30 cellular contexts compared by ENCODE assay signal in genomic region chr16:83859265-83859664, GRCh38.
"Had no signal": no experiment of that assay in that cellular context is flagged by ENCODE, and none has a peak within 500 bp of the region (broad histone marks: within the 10 kb centered on the region; RNA-seq: fewer than 3 reads in every experiment).

No MANE protein-coding gene starts in this region.

- ATAC-seq: activated T-cell treated with anti-CD3 and anti-CD28 coated beads, Interleukin-2, amount 50 U/mL, for 4 hours; activated T-helper 17 cell treated with anti-CD3 and anti-CD28 coated beads, Interleukin-2, amount 50 U/mL, for 72 hours; effector memory CD8-positive, alpha-beta T cell; gastroesophageal sphincter; heart right ventricle had no signal

- H3K4me3 ChIP-seq: esophagus muscularis mucosa, gastroesophageal sphincter, heart right ventricle, hepatocyte had no signal

- H3K27ac ChIP-seq: brain microvascular endothelial cell, esophagus muscularis mucosa, gastroesophageal sphincter, heart right ventricle, hepatocyte had no signal

- H2AFZ ChIP-seq: hepatocyte had no signal

- H3K36me3 ChIP-seq: brain microvascular endothelial cell, esophagus muscularis mucosa, gastroesophageal sphincter, heart right ventricle had no signal

- H3K79me2 ChIP-seq: hepatocyte had no signal

- DNase-seq: activated CD4-positive, alpha-beta memory T cell treated with anti-CD3 and anti-CD28 coated beads, Interleukin-2, amount 10 ng/mL, durations not matched to agents 7 days and 5 days; activated CD4-positive, alpha-beta T cell treated with anti-CD3 and anti-CD28 coated beads for 1 hour; activated CD4-positive, alpha-beta T cell treated with anti-CD3 and anti-CD28 coated beads for 4 hours; activated CD4-positive, alpha-beta T cell treated with anti-CD3 and anti-CD28 coated beads, Interleukin-2, amount 10 ng/mL, durations not matched to agents 7 days and 5 days; activated CD4-positive, alpha-beta T cell treated with anti-CD3 and anti-CD28 coated beads, Interleukin-2, amount 50 U/mL, for 4 hours; activated CD8-positive, alpha-beta memory T cell treated with anti-CD3 and anti-CD28 coated beads, Interleukin-2, amount 50 U/mL, for 48 hours; activated effector memory CD4-positive, alpha-beta T cell treated with Interleukin-2 at 50 U/mL for 16 hours; activated gamma-delta T cell treated with Interleukin-2 at 50 U/mL for 16 hours; activated naive CD4-positive, alpha-beta T cell treated with anti-CD3 and anti-CD28 coated beads, Interleukin-2, amount 50 U/mL, for 16 hours; activated naive CD4-positive, alpha-beta T cell treated with Interleukin-2 at 50 U/mL for 16 hours; activated T-cell treated with anti-CD3 and anti-CD28 coated beads, Interleukin-2, amount 50 U/mL, for 4 hours; amniotic stem cell; anterior cingulate cortex; brain microvascular endothelial cell; caudate nucleus; cortex of kidney; dermis blood vessel endothelial cell; effector CD4-positive, alpha-beta T cell; effector memory CD8-positive, alpha-beta T cell; erythroblast; foreskin melanocyte; heart right ventricle; T-helper 2 cell had no signal

- H3K4me1 ChIP-seq: esophagus muscularis mucosa, gastroesophageal sphincter, heart right ventricle had no signal

- H3K4me2 ChIP-seq: hepatocyte had no signal

- FAIRE-seq: astrocyte, bronchial epithelial cell, colon had no signal

- H3K9me3 ChIP-seq: esophagus muscularis mucosa, gastroesophageal sphincter, heart right ventricle had no signal

- H3K27me3 ChIP-seq: brain microvascular endothelial cell, esophagus muscularis mucosa, gastroesophageal sphincter, heart right ventricle, hepatocyte had no signal
